14 cellular contexts compared by ENCODE assay signal in the genomic region with DNA sequence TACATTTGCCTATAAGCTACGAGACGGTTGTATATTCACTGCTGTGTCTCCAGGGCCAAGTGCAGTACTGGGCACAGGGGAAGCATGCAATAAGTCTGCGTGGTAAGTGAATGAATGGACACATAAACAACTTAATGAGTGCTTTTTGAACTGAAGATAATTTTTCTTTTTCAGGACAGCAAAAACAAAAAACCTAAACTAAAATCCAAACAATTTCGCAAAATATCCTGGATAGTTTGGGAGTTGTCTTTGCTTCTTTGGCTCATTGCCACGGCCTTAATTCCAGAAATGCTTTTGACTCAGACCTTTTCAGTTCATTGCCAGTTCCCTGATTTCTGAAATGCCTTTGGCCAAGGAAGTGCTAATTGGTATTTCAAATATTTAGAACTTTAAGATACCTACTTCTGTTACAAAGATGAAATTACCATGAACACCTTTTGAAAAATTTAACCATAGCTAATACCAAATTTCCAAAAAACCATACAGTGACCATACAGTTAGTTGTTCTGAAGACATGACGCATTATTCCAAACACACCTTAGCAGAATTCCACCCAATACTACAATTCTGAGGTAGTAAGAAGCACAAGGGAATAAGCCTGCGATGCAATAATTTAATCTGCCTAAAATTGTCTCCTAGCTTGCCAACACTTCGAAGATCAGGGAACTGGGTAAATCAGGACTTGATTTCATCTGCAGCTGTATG. TPM values are rescaled to one million over a fixed set of nuclear protein-coding genes. Genes with fewer than 3 reads are reported as not detected.
DNase-seq lines count a peak whose midpoint lies in the region; ATAC-seq, FAIRE-seq and TF ChIP-seq lines count a peak whose summit lies in the region.
"Had no signal": no experiment of that assay in that cellular context is flagged by ENCODE, and none has a peak within 500 bp of the region (broad histone marks: within the 10 kb centered on the region; RNA-seq: fewer than 3 reads in every experiment).

No MANE protein-coding gene starts in this region.

- intact Hi-C loops in adrenal gland (cut with DNase I) (no loop called here), sciatic nerve (cut with DNase I) (no loop called here), posterior cingulate gyrus (cut with DNase I) (no loop called here)

- H3K4me1 ChIP-seq in adrenal gland (replicated peaks in 1 of 2) (no peaks in the 10 kb centered on the region), foreskin keratinocyte (peaks cover 27% of the 10 kb centered on the region)
- H3K4me1 ChIP-seq: pancreas had no signal

- no peaks in the 10 kb centered on the region for H3K27me3 ChIP-seq in adrenal gland
- H3K27me3 ChIP-seq in foreskin keratinocyte, result no peaks in the 10 kb centered on the region
- H3K27me3 ChIP-seq: gastrocnemius medialis, left lung, pancreas had no signal

- H3K36me3 ChIP-seq in adrenal gland (replicated peaks in 1 of 2), result no peaks in the 10 kb centered on the region
- H3K36me3 ChIP-seq: gastrocnemius medialis, left lung, pancreas had no signal

- DNase-seq in H54 (ENCODE audit: insufficient read length, low spot score), result no peak
- peak in 4 of 7 donors; percentile 13 to 44 (median 32) for DNase-seq in adrenal gland
- peak; percentile 46 to 89 for DNase-seq in foreskin keratinocyte
- no peak for DNase-seq in sciatic nerve (ENCODE audit: low spot score)
- no peak for DNase-seq in stimulated activated CD4-positive, alpha-beta T cell treated with anti-CD3 and anti-CD28 coated beads, Interleukin-4, amount 100 ng/mL, for 4 hours
- DNase-seq in posterior cingulate gyrus, result no peak
- DNase-seq: caudate nucleus, gastrocnemius medialis, left lung, NCI-H1417 treated with DMSO at 0.1 percent for 48 hours, pancreas had no signal

- 49 to 68% (median 56%) methylated on average over 8 of the region's 8 CpGs for WGBS in adrenal gland, 4 donors

- no peaks in the 10 kb centered on the region for H3K9me3 ChIP-seq in adrenal gland (replicated peaks in 1 of 3)
- H3K9me3 ChIP-seq: gastrocnemius medialis, left lung, pancreas had no signal

- TF ChIP-seq POLR2A in H54 (IDR thresholded peaks at IDR 0.05; ENCODE audit: low read depth, low read length) (no peak), adrenal gland (IDR thresholded peaks at IDR 0.05) (no peak)

- no peak overlapping the region for H3K27ac ChIP-seq in adrenal gland
- H3K27ac ChIP-seq in foreskin keratinocyte, result no peak overlapping the region
- H3K27ac ChIP-seq: pancreas had no signal

- no peak overlapping the region for H3K4me3 ChIP-seq in adrenal gland
- H3K4me3 ChIP-seq: gastrocnemius medialis, left lung, pancreas had no signal

- TF ChIP-seq CTCF in adrenal gland (IDR thresholded peaks at IDR 0.05), result no peak
- no peak for TF ChIP-seq CTCF in foreskin keratinocyte (conservative IDR thresholded peaks at IDR 0.05)

- ATAC-seq in foreskin keratinocyte, result peak; percentile 62
- ATAC-seq in sciatic nerve, result peak; percentile 65
- ATAC-seq in GM18520 (IDR thresholded peaks at IDR 0.05; ENCODE audit: unreplicated experiment), result no peak
- ATAC-seq in GM21825 (IDR thresholded peaks at IDR 0.05; ENCODE audit: unreplicated experiment), result no peak
- ATAC-seq: gastrocnemius medialis, left lung, pancreas had no signal

- FAIRE-seq in H54 (lab: Jason Lieb, UNC), result peak; percentile 95

RNA-seq across cellular contexts. Expression of a gene that starts 42.8 kb away (rescaled TPM):
- total RNA-seq in adrenal gland, result 10 to 100 TPM; 13.2 to 27.9 (median 21.3) TPM
- 10 to 100 TPM in 1 of 3 donors, 1 to 10 TPM in 2; 2.7 to 14.5 (median 3.3) TPM for polyA plus RNA-seq in adrenal gland
- total RNA-seq in foreskin keratinocyte, result 0.04 and 0.10 TPM in 2 replicates
- 0.01 TPM in 1 of 2 replicates, not detected in the other for polyA plus RNA-seq in foreskin keratinocyte
- 20.5 TPM for total RNA-seq in sciatic nerve
- total RNA-seq: activated T-helper 1 cell treated with anti-CD3 and anti-CD28 coated beads, Interleukin-12 subunit alpha, Interleukin-12 subunit beta, Interleukin-2, Interleukin-4 antibody, amounts not matched to agents 30 ng/mL and 10 ng/mL and 1 ng/mL, durations not matched to agents 14 hours and 24 hours and 36 hours had no signal

Comparison
In these comparisons a context has a peak if more than half of its experiments do, and no peak if none do; other contexts are left out.
1. DNase-seq: peak in adrenal gland (4 of 7) and foreskin keratinocyte (2 of 2); none in H54 (single experiment), sciatic nerve (single experiment), stimulated activated CD4-positive, alpha-beta T cell treated with anti-CD3 and anti-CD28 coated beads, Interleukin-4, amount 100 ng/mL, for 4 hours (0 of 2) and posterior cingulate gyrus (0 of 10).
2. ATAC-seq: peak in foreskin keratinocyte (single experiment) and sciatic nerve (single experiment); none in GM18520 (single experiment) and GM21825 (single experiment).
3. RNA of a gene that starts 42.8 kb away (total RNA-seq): 13.2 to 27.9 TPM in adrenal gland and 20.5 TPM in sciatic nerve (single experiment); 0.04 to 0.10 TPM in foreskin keratinocyte; every median in the first group is over 10 times any median in the second.